ENCODE assay signal across 6 cellular contexts in genomic region chr16:87124405-87124804, GRCh38.
DNase-seq lines count a peak whose midpoint lies in the region; ATAC-seq, FAIRE-seq and TF ChIP-seq lines count a peak whose summit lies in the region.
"Not testable (repeated sequence)": the region's sequence is repeated elsewhere in the genome, so short reads cannot be mapped to it uniquely, and the experiment has no call there.

No MANE protein-coding gene starts in this region.

- not testable (repeated sequence) for H3K4me1 ChIP-seq in HEK293 (ENCODE audit: control insufficient read depth, insufficient read depth, low read length); K562 (replicated peaks in 1 of 2; ENCODE audit: control insufficient read depth in 2 of 2, insufficient read depth in 2 of 2, low read length in 2 of 2); endothelial cell of umbilical vein (ENCODE audit: control insufficient read depth, extremely low read depth, insufficient read depth, low read length)
- H3K4me1 ChIP-seq in SJSA1 (replicated peaks) (peaks cover 48% of the 10 kb centered on the region), neuronal stem cell (ENCODE audit: control insufficient read depth in 2 of 2, insufficient read depth in 1 of 2, low read depth in 1 of 2, low read length in 2 of 2) (peaks cover 0 to 14% of the 10 kb centered on the region in 2 donors)

- H4K91ac ChIP-seq in neuronal stem cell (ENCODE audit: low read depth, low read length, poor library complexity): not testable (repeated sequence)

- not testable (repeated sequence) for H4K20me1 ChIP-seq in K562 (replicated peaks; ENCODE audit: control insufficient read depth, insufficient read depth, low read length); endothelial cell of umbilical vein (replicated peaks; ENCODE audit: control insufficient read depth, extremely low read depth, insufficient read depth, low read length)

- not testable (repeated sequence) for H3K27ac ChIP-seq in HEK293 (ENCODE audit: extremely low read depth, low read depth, low read length); K562 (ENCODE audit: extremely low read depth, low read depth, low read length); endothelial cell of umbilical vein (ENCODE audit: insufficient read depth, low read depth, low read length); neuronal stem cell (replicated peaks; ENCODE audit: low read length)
- 0 out of 2 replicates have a peak overlapping the region, but pooled peaks have one; percentile 28 for H3K27ac ChIP-seq in SJSA1

- not testable (repeated sequence) for H2BK12ac ChIP-seq in neuronal stem cell (ENCODE audit: low read length)

- peak overlapping the region; percentile 69 for H2BK15ac ChIP-seq in neuronal stem cell (ENCODE audit: low read length)

- CTCF ChIA-PET in HEK293 (lab: Yijun Ruan, JAX); K562 (lab: Yijun Ruan, JAX; ENCODE audit: low intra/inter-chr PET ratio); endothelial cell of umbilical vein (lab: Charles Lee): not testable (repeated sequence)

- not testable (repeated sequence) for H3K4ac ChIP-seq in neuronal stem cell (ENCODE audit: low read length)

- not testable (repeated sequence) for TF ChIP-seq RAD21 in K562 (CRISPR knock-in tag; conservative IDR thresholded peaks at IDR 0.05 in 1 of 2, IDR thresholded peaks at IDR 0.05 in 1 of 2)

- intact Hi-C loops in K562 (cut with micrococcal nuclease); endothelial cell of umbilical vein (cut with micrococcal nuclease): not testable (repeated sequence)

- H2BK120ac ChIP-seq in neuronal stem cell (ENCODE audit: low read depth, low read length): not testable (repeated sequence)

- POLR2A ChIA-PET in HEK293 (lab: Yijun Ruan, JAX); K562 (lab: Yijun Ruan, JAX); endothelial cell of umbilical vein (lab: Charles Lee): not testable (repeated sequence)

- FAIRE-seq in GM12892 (lab: Jason Lieb, UNC) (peak; percentile 96), K562 (lab: Jason Lieb, UNC) (peak; percentile 88), endothelial cell of umbilical vein (lab: Jason Lieb, UNC) (peak; percentile 73)

- not testable (repeated sequence) for H3K4me3 ChIP-seq in HEK293 (ENCODE audit: low read depth, low read length); SJSA1; K562; endothelial cell of umbilical vein (replicated peaks in 1 of 3; ENCODE audit: insufficient read depth in 1 of 3, low read depth in 1 of 3, low read length in 3 of 3)
- H3K4me3 ChIP-seq in neuronal stem cell (ENCODE audit: low read length in 2 of 2): peak overlapping the region in 1 of 2 donors; percentile 9

- not testable (repeated sequence) for TF ChIP-seq EP300 in K562 (IDR thresholded peaks at IDR 0.05; ENCODE audit: low read length)

- not testable (repeated sequence) for H3K9me3 ChIP-seq in HEK293 (ENCODE audit: control insufficient read depth, insufficient read depth, low read depth, low read length); SJSA1 (replicated peaks); K562 (replicated peaks; ENCODE audit: control insufficient read depth, insufficient read depth, low read depth, low read length); endothelial cell of umbilical vein (replicated peaks; ENCODE audit: control insufficient read depth, insufficient read depth, low read length)
- peaks cover 0 to 16% of the 10 kb centered on the region in 2 donors for H3K9me3 ChIP-seq in neuronal stem cell (replicated peaks in 1 of 2; ENCODE audit: control insufficient read depth in 2 of 2, insufficient read depth in 1 of 2, low read depth in 1 of 2, low read length in 2 of 2)

- ATAC-seq in K562: not testable (repeated sequence)

- TF ChIP-seq CTCF in HEK293 (tag by site-specific recombination; IDR thresholded peaks at IDR 0.05); K562 (IDR thresholded peaks at IDR 0.05 in 2 of 3, conservative IDR thresholded peaks at IDR 0.05 in 1 of 3; ENCODE audit: insufficient read depth in 2 of 3, low read depth in 1 of 3, low read length in 3 of 3); endothelial cell of umbilical vein (IDR thresholded peaks at IDR 0.05; ENCODE audit: extremely low read depth in 1 of 2, insufficient read depth in 1 of 2, low read depth in 1 of 2, low read length in 2 of 2): not testable (repeated sequence)

- H3K36me3 ChIP-seq in HEK293 (ENCODE audit: control insufficient read depth in 2 of 2, insufficient read depth in 1 of 2, low read length in 2 of 2); SJSA1; K562 (ENCODE audit: control insufficient read depth, insufficient read depth, low read length); endothelial cell of umbilical vein (ENCODE audit: control insufficient read depth in 2 of 2, extremely low read depth in 1 of 2, insufficient read depth in 2 of 2, low read length in 2 of 2); neuronal stem cell (replicated peaks in 1 of 2; ENCODE audit: control insufficient read depth in 2 of 2, insufficient read depth in 2 of 2, low read length in 2 of 2): not testable (repeated sequence)

- H3K18ac ChIP-seq in neuronal stem cell (ENCODE audit: low read length): not testable (repeated sequence)

- not testable (repeated sequence) for TF ChIP-seq POLR2A in GM12892 (IDR thresholded peaks at IDR 0.05; ENCODE audit: low read depth, low read length); K562 (conservative IDR thresholded peaks at IDR 0.05); endothelial cell of umbilical vein (IDR thresholded peaks at IDR 0.05; ENCODE audit: low read depth, low read length)

- H3K79me1 ChIP-seq in neuronal stem cell (ENCODE audit: low read depth, low read length): not testable (repeated sequence)

- BruUV-seq in K562 (replicated peaks; lab: Mats Ljungman, UMichigan); endothelial cell of umbilical vein (replicated peaks; lab: Mats Ljungman, UMichigan): not testable (repeated sequence)

- H2AK5ac ChIP-seq in neuronal stem cell (ENCODE audit: low read depth, low read length): not testable (repeated sequence)

- not testable (repeated sequence) for H2BK5ac ChIP-seq in neuronal stem cell (ENCODE audit: low read length)

- H3K14ac ChIP-seq in neuronal stem cell (ENCODE audit: low read length): peak overlapping the region; percentile 72

- H3K79me2 ChIP-seq in K562 (ENCODE audit: control insufficient read depth, insufficient read depth, low read length); endothelial cell of umbilical vein (ENCODE audit: control insufficient read depth, insufficient read depth, low read length): not testable (repeated sequence)

- WGBS in K562 (ENCODE audit: insufficient coverage, low coverage, missing lambda C conversion rate): 73% methylated on average over 8 of the region's 9 CpGs
- 100% methylated on average over 3 of the region's 9 CpGs; no CpG with 5 or more reads in 1 of the 2 donors for WGBS in neuronal stem cell (ENCODE audit: extremely low coverage in 2 of 2, insufficient read length in 2 of 2, insufficient replicate concordance in 1 of 2), 2 donors

- H4K8ac ChIP-seq in neuronal stem cell (ENCODE audit: low read depth, low read length): peak overlapping the region; percentile 75

- not testable (repeated sequence) for DNase-seq in GM12892 (ENCODE audit: insufficient read length); SJSA1 (ENCODE audit: low read depth in 1 of 2, low spot score in 2 of 2); K562 (ENCODE audit: extremely low read depth in 1 of 4, low spot score in 3 of 4); endothelial cell of umbilical vein (ENCODE audit: low read depth, low spot score); neuronal stem cell (ENCODE audit: low spot score)

- H3K23ac ChIP-seq in neuronal stem cell (ENCODE audit: low read depth, low read length, poor library complexity): peak overlapping the region; percentile 87

- not testable (repeated sequence) for H3K9ac ChIP-seq in K562 (ENCODE audit: insufficient read depth in 1 of 2, low read depth in 2 of 2, low read length in 2 of 2); endothelial cell of umbilical vein (replicated peaks; ENCODE audit: extremely low read depth, insufficient read depth, low read length)
- H3K9ac ChIP-seq in neuronal stem cell (ENCODE audit: low read depth, low read length, poor library complexity): peak overlapping the region; percentile 82

- in situ Hi-C loops in K562 (cut with MboI): not testable (repeated sequence)

- not testable (repeated sequence) for H3K9me1 ChIP-seq in K562 (ENCODE audit: control insufficient read depth, insufficient read depth, low read length); endothelial cell of umbilical vein (replicated peaks; ENCODE audit: control insufficient read depth, extremely low read depth, insufficient read depth, low read length)

- dilution Hi-C loops in endothelial cell of umbilical vein (cut with MboI; ENCODE audit: extremely low pct_ligation_motif_present, low sequenced_read_pairs): not testable (repeated sequence)

- not testable (repeated sequence) for H3K4me2 ChIP-seq in K562 (ENCODE audit: insufficient read depth, low read length); endothelial cell of umbilical vein (ENCODE audit: insufficient read depth, low read length); neuronal stem cell (ENCODE audit: insufficient read depth, low read length, poor library complexity, severe bottlenecking)

- H2AFZ ChIP-seq in K562 (ENCODE audit: low read depth, low read length); endothelial cell of umbilical vein (ENCODE audit: low read depth, low read length); neuronal stem cell (ENCODE audit: low read length): not testable (repeated sequence)

- not testable (repeated sequence) for H3K27me3 ChIP-seq in SJSA1 (replicated peaks); endothelial cell of umbilical vein (ENCODE audit: control insufficient read depth in 2 of 2, insufficient read depth in 2 of 2, low read length in 2 of 2)
- peaks cover 7 to 73% of the 10 kb centered on the region in 2 experiments; a peak in 3 of 5 replicates for H3K27me3 ChIP-seq in K562 (ENCODE audit: control insufficient read depth in 2 of 2, insufficient read depth in 2 of 2, low read length in 2 of 2)
- peaks cover 0 to 13% (median 5%) of the 10 kb centered on the region in 3 experiments for H3K27me3 ChIP-seq in neuronal stem cell (ENCODE audit: control insufficient read depth in 3 of 3, insufficient read depth in 3 of 3, low read depth in 1 of 3, low read length in 3 of 3)
